In the genomic region with DNA sequence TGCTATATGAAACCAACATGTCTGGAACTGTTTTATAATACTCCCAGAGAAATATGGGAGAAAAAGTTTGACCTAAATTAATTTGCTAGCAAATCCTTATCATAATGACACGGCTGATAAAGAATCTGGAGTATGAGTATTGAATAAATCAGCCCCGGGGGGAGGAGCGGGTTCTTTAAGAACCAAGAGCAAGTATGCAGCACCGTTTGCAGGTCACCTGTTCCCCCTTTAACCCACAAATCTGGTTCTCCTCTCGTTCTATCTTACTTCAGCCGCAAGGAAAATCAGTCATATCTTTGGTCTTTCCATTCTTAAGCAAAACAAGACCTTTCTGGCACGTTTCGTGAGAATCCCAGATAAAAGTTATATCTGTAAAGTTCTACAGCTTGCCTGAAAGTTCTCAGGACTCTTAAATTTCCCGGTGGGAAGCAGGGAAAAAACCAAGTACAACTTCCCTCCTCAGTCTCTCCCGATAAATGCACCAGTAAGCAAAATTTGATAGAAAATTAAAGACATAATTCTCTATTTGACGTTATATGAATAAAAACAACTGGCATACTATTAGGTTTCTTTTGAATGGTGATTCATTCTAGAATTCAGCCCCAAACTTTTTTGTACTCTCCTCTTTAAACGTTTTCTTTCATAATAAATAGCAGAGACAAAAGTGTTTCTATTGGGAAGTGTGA, we compare ENCODE assay signal across 14 cellular contexts.
DNase-seq lines count a peak whose midpoint lies in the region; ATAC-seq, FAIRE-seq and TF ChIP-seq lines count a peak whose summit lies in the region.
"Had no signal": no experiment of that assay in that cellular context is flagged by ENCODE, and none has a peak within 500 bp of the region (broad histone marks: within the 10 kb centered on the region; RNA-seq: fewer than 3 reads in every experiment).

No MANE protein-coding gene starts in this region.

- H3K4me2 ChIP-seq in astrocyte (ENCODE audit: low read length), result no peak overlapping the region
- H3K4me2 ChIP-seq in keratinocyte (ENCODE audit: control insufficient read depth, extremely low read depth, insufficient read depth, low read depth, low read length), result no peak overlapping the region
- H3K4me2 ChIP-seq: BLaER1 had no signal

- H3K36me3 Mint-ChIP-seq in astrocyte (ENCODE audit: low read depth, unreplicated experiment), result no peaks in the 10 kb centered on the region
- H3K36me3 Mint-ChIP-seq in T-helper 2 cell treated with Interferon-gamma antibody and Interleukin-4, amounts not matched to agents 5 μg/mL and 100 μg/mL, for 36 hours (ENCODE audit: low read depth), result no peaks in the 10 kb centered on the region
- H3K36me3 Mint-ChIP-seq: CD8-positive, alpha-beta T cell had no signal

- H3K9ac ChIP-seq in astrocyte (ENCODE audit: low read length), result no peak overlapping the region
- no peak overlapping the region for H3K9ac ChIP-seq in keratinocyte (ENCODE audit: control insufficient read depth, extremely low read depth, insufficient read depth, low read length)
- H3K9ac ChIP-seq: BLaER1 had no signal

- H3K9me3 Mint-ChIP-seq in astrocyte (ENCODE audit: unreplicated experiment), result no peaks in the 10 kb centered on the region
- H3K9me3 Mint-ChIP-seq in T-helper 2 cell treated with Interferon-gamma antibody and Interleukin-4, amounts not matched to agents 5 μg/mL and 100 μg/mL, for 36 hours, result no peaks in the 10 kb centered on the region
- H3K9me3 Mint-ChIP-seq: HFFc6 had no signal

- H3K27me3 Mint-ChIP-seq in astrocyte (ENCODE audit: low read depth, unreplicated experiment), result no peaks in the 10 kb centered on the region
- H3K27me3 Mint-ChIP-seq in T-helper 2 cell treated with Interferon-gamma antibody and Interleukin-4, amounts not matched to agents 5 μg/mL and 100 μg/mL, for 36 hours (ENCODE audit: low read depth), result no peaks in the 10 kb centered on the region

- WGBS in right cardiac atrium, result 34% methylated on average over 12 of the region's 12 CpGs
- 36 to 58% methylated on average over 12 of the region's 12 CpGs for WGBS in heart right ventricle, 2 donors

- H3K4me3 ChIP-seq in right cardiac atrium (ENCODE audit: low read length) (peak overlapping the region; percentile 15), heart right ventricle (no peak overlapping the region), astrocyte (ENCODE audit: insufficient read depth, low read depth, low read length) (no peak overlapping the region), keratinocyte (ENCODE audit: control insufficient read depth in 2 of 3, extremely low read depth in 1 of 3, insufficient read depth in 2 of 3, low read depth in 1 of 3, low read length in 3 of 3) (no peak overlapping the region)
- H3K4me3 ChIP-seq: BLaER1 had no signal

- H4K20me1 ChIP-seq in astrocyte (ENCODE audit: insufficient read depth, low read length) (no peaks in the 10 kb centered on the region), keratinocyte (ENCODE audit: control insufficient read depth, extremely low read depth, insufficient read depth, low read length) (no peaks in the 10 kb centered on the region)
- H4K20me1 ChIP-seq: BLaER1 had no signal

- dilution Hi-C loops in keratinocyte (cut with MboI; ENCODE audit: extremely low pct_ligation_motif_present, low sequenced_read_pairs), result no loop called here

- ATAC-seq in right cardiac atrium (no peak), heart right ventricle (no peak)
- ATAC-seq: CD8-positive, alpha-beta T cell had no signal

- TF ChIP-seq CTCF in heart right ventricle (IDR thresholded peaks at IDR 0.05), result no peak
- no peak for TF ChIP-seq CTCF in astrocyte (IDR thresholded peaks at IDR 0.05; ENCODE audit: insufficient read depth, low read depth, low read length)
- TF ChIP-seq CTCF in keratinocyte (optimal IDR thresholded peaks at IDR 0.05 in 1 of 3, IDR thresholded peaks at IDR 0.05 in 1 of 3, conservative IDR thresholded peaks at IDR 0.05 in 1 of 3; ENCODE audit: extremely low read depth in 1 of 3, insufficient read depth in 2 of 3, low read length in 3 of 3), result no peak

- H3K9me1 ChIP-seq in keratinocyte (ENCODE audit: control insufficient read depth, extremely low read depth, insufficient read depth, low read length), result no peaks in the 10 kb centered on the region

- H2AFZ ChIP-seq in astrocyte (ENCODE audit: low read depth, low read length) (peak overlapping the region; percentile 9), keratinocyte (ENCODE audit: control insufficient read depth, low read length) (peak overlapping the region; percentile 40)

- intact Hi-C loops in right cardiac atrium (cut with DNase I), result no loop called here
- intact Hi-C loops in heart right ventricle (cut with DNase I), result no loop called here

- peaks cover 4% of the 10 kb centered on the region for H3K4me1 Mint-ChIP-seq in astrocyte (ENCODE audit: low read depth, unreplicated experiment)
- H3K4me1 Mint-ChIP-seq in T-helper 2 cell treated with Interferon-gamma antibody and Interleukin-4, amounts not matched to agents 5 μg/mL and 100 μg/mL, for 36 hours (ENCODE audit: low read depth), result no peaks in the 10 kb centered on the region

- no peaks in the 10 kb centered on the region for H3K9me3 ChIP-seq in right cardiac atrium (ENCODE audit: control insufficient read depth, low read length)
- no peaks in the 10 kb centered on the region for H3K9me3 ChIP-seq in heart right ventricle
- H3K9me3 ChIP-seq in astrocyte (ENCODE audit: insufficient read depth, low read depth, low read length), result no peaks in the 10 kb centered on the region
- no peaks in the 10 kb centered on the region for H3K9me3 ChIP-seq in keratinocyte (ENCODE audit: control insufficient read depth, low read depth, low read length)
- H3K9me3 ChIP-seq: BLaER1 had no signal

- H3K4me3 Mint-ChIP-seq in astrocyte (ENCODE audit: unreplicated experiment), result no peak overlapping the region
- no peak overlapping the region for H3K4me3 Mint-ChIP-seq in T-helper 2 cell treated with Interferon-gamma antibody and Interleukin-4, amounts not matched to agents 5 μg/mL and 100 μg/mL, for 36 hours
- H3K4me3 Mint-ChIP-seq: CD8-positive, alpha-beta T cell; HFFc6 had no signal

- H3K36me3 ChIP-seq in heart right ventricle (no peaks in the 10 kb centered on the region), astrocyte (ENCODE audit: insufficient read depth, low read length) (no peaks in the 10 kb centered on the region), keratinocyte (ENCODE audit: control insufficient read depth in 2 of 2, extremely low read depth in 1 of 2, insufficient read depth in 2 of 2, low read length in 2 of 2) (no peaks in the 10 kb centered on the region)
- H3K36me3 ChIP-seq: BLaER1 had no signal

- DNase-seq in right cardiac atrium (no peak), heart right ventricle (no peak), astrocyte (ENCODE audit: low read depth) (no peak), keratinocyte (ENCODE audit: low read depth, low spot score) (no peak), GM03348 (ENCODE audit: low spot score) (no peak), cerebellar nuclear complex (lab: John Stamatoyannopoulos, UW) (no peak), HK-2 (ENCODE audit: unreplicated experiment) (no peak)
- no peak for DNase-seq in T-helper 2 cell treated with Interferon-gamma antibody and Interleukin-4, amounts not matched to agents 5 μg/mL and 100 μg/mL, for 36 hours (ENCODE audit: low spot score)
- DNase-seq: 8988T; CD8-positive, alpha-beta T cell; GF-D8 had no signal

- H3K27ac ChIP-seq in right cardiac atrium (ENCODE audit: low read length) (no peak overlapping the region), heart right ventricle (no peak overlapping the region), astrocyte (ENCODE audit: low read depth, low read length) (no peak overlapping the region), keratinocyte (ENCODE audit: control insufficient read depth, insufficient read depth, low read length) (no peak overlapping the region)
- H3K27ac ChIP-seq: BLaER1 had no signal

- H3K27me3 ChIP-seq in right cardiac atrium (ENCODE audit: control insufficient read depth, insufficient read depth) (no peaks in the 10 kb centered on the region), heart right ventricle (peaks cover 0 to 4% (median 0%) of the 10 kb centered on the region in 7 donors), astrocyte (ENCODE audit: insufficient read depth, low read length) (no peaks in the 10 kb centered on the region), keratinocyte (ENCODE audit: control insufficient read depth, extremely low read depth, insufficient read depth, low read length) (no peaks in the 10 kb centered on the region)
- H3K27me3 ChIP-seq: BLaER1 had no signal

- H3K4me1 ChIP-seq in right cardiac atrium (ENCODE audit: control insufficient read depth, insufficient read depth, low read length) (no peaks in the 10 kb centered on the region), heart right ventricle (no peaks in the 10 kb centered on the region), astrocyte (ENCODE audit: insufficient read depth, low read length) (no peaks in the 10 kb centered on the region), keratinocyte (ENCODE audit: control insufficient read depth, extremely low read depth, insufficient read depth, low read length) (no peaks in the 10 kb centered on the region)
- H3K4me1 ChIP-seq: BLaER1 had no signal

- no peak overlapping the region for H3K27ac Mint-ChIP-seq in astrocyte (ENCODE audit: unreplicated experiment)
- no peak overlapping the region for H3K27ac Mint-ChIP-seq in T-helper 2 cell treated with Interferon-gamma antibody and Interleukin-4, amounts not matched to agents 5 μg/mL and 100 μg/mL, for 36 hours
- H3K27ac Mint-ChIP-seq: CD8-positive, alpha-beta T cell; HFFc6 had no signal

- H3K79me2 ChIP-seq in astrocyte (ENCODE audit: insufficient read depth, low read length) (no peaks in the 10 kb centered on the region), keratinocyte (ENCODE audit: control insufficient read depth, insufficient read depth, low read length) (no peaks in the 10 kb centered on the region)

- FAIRE-seq in astrocyte (lab: Jason Lieb, UNC) (no peak), keratinocyte (lab: Jason Lieb, UNC) (no peak)
- FAIRE-seq: GM12892 had no signal
